Comparison of ENCODE assay signal across 20 cellular contexts in the genomic region with DNA sequence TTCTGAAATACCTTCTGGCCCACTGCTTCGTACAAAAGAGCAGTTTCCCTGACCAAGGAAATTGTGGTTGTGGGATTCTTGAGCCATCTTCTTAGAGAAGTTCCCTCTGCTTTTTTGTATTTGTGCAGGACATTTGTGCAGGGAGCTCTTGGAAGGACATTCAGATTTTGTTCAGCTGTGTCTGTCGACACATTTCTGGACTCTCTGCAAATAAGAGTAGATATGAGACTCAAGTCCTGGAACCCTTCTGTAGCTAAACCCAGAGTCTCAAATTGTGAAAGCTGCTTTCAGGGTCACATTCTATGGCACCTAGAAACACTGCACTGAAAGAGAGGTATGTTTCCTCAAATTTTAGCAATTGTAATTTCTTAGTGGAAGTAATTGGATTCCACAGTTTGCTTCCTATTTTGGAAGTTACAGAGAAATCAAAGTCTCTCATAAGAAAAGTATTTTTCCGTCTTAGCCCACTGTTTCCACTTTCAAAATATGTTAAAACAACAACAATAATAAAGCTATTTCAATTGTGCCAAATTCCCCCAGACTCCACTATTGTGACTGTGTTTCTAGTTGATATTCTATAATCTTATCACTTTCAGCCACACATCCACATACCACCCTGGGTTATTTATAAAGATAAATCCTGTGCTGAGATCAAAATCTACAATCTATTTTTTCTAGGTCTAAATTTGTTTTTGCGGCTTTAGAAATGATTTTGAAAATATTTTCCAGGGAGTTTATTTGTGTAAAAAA.
A peak's percentile ranks its signal among the peaks of the same experiment; 100 is the strongest.
DNase-seq lines count a peak whose midpoint lies in the region; ATAC-seq and TF ChIP-seq lines count a peak whose summit lies in the region.
"Had no signal": no experiment of that assay in that cellular context is flagged by ENCODE, and none has a peak within 500 bp of the region (broad histone marks: within the 10 kb centered on the region; RNA-seq: fewer than 3 reads in every experiment).

No MANE protein-coding gene starts in this region.

- H3K4me1 ChIP-seq in gastroesophageal sphincter (peaks cover 10 to 39% (median 11%) of the 10 kb centered on the region in 3 donors), right cardiac atrium (ENCODE audit: control insufficient read depth, insufficient read depth, low read length) (peaks cover 10% of the 10 kb centered on the region)
- H3K4me1 ChIP-seq: BLaER1 treated with 17β-estradiol and CSF1 and Interleukin-3, amounts not matched to agents 10 nM and 100 nM had no signal

- TF ChIP-seq POLR2A in gastroesophageal sphincter (IDR thresholded peaks at IDR 0.05) = no peak

- H3K4me3 Mint-ChIP-seq in progenitor cell of endocrine pancreas (ENCODE audit: low read depth) = no peak overlapping the region
- H3K4me3 Mint-ChIP-seq: CD4-positive, alpha-beta memory T cell had no signal

- no peak overlapping the region for H3K4me3 ChIP-seq in gastroesophageal sphincter
- H3K4me3 ChIP-seq in right cardiac atrium (ENCODE audit: low read length) = no peak overlapping the region
- H3K4me3 ChIP-seq: BLaER1 treated with 17β-estradiol and CSF1 and Interleukin-3, amounts not matched to agents 10 nM and 100 nM; MG63 had no signal

- ATAC-seq in Right ventricle myocardium inferior (peak; percentile 83), gastroesophageal sphincter (peak; percentile 52), right cardiac atrium (peak; percentile 38 to 83)

- H3K27me3 Mint-ChIP-seq in progenitor cell of endocrine pancreas = peaks cover 17% of the 10 kb centered on the region

- peaks cover 12% of the 10 kb centered on the region for H3K9me3 Mint-ChIP-seq in progenitor cell of endocrine pancreas (ENCODE audit: low read depth)

- H3K27me3 ChIP-seq in gastroesophageal sphincter (no peaks in the 10 kb centered on the region), right cardiac atrium (ENCODE audit: control insufficient read depth, insufficient read depth) (no peaks in the 10 kb centered on the region)
- H3K27me3 ChIP-seq: BLaER1 treated with 17β-estradiol and CSF1 and Interleukin-3, amounts not matched to agents 10 nM and 100 nM; MG63 had no signal

- WGBS in gastroesophageal sphincter (ENCODE audit: low coverage in 1 of 2), 2 donors = 46 to 65% methylated on average over 4 of the region's 4 CpGs
- 38% methylated on average over 4 of the region's 4 CpGs for WGBS in right cardiac atrium

- H3K27ac ChIP-seq in gastroesophageal sphincter (no peak overlapping the region), right cardiac atrium (ENCODE audit: low read length) (peak overlapping the region; percentile 31)
- H3K27ac ChIP-seq: BLaER1 treated with 17β-estradiol and CSF1 and Interleukin-3, amounts not matched to agents 10 nM and 100 nM had no signal

- peaks cover 0 to 18% (median 5%) of the 10 kb centered on the region in 3 donors for H3K9me3 ChIP-seq in gastroesophageal sphincter
- H3K9me3 ChIP-seq in right cardiac atrium (ENCODE audit: control insufficient read depth, low read length) = peaks cover 2% of the 10 kb centered on the region

- H3K36me3 ChIP-seq in gastroesophageal sphincter = no peaks in the 10 kb centered on the region
- H3K36me3 ChIP-seq: BLaER1 treated with 17β-estradiol and CSF1 and Interleukin-3, amounts not matched to agents 10 nM and 100 nM; MG63 had no signal

- TF ChIP-seq CTCF in gastroesophageal sphincter (IDR thresholded peaks at IDR 0.05) = no peak
- no peak for TF ChIP-seq CTCF in progenitor cell of endocrine pancreas (IDR thresholded peaks at IDR 0.05; ENCODE audit: unreplicated experiment)

- H3K27ac Mint-ChIP-seq in progenitor cell of endocrine pancreas = no peak overlapping the region
- H3K27ac Mint-ChIP-seq: CD4-positive, alpha-beta memory T cell had no signal

- intact Hi-C loops in Right ventricle myocardium inferior (cut with DNase I) = no loop called here
- intact Hi-C loops in cardiac septum (cut with DNase I) = loop anchor here (10.0 kb wide), 1 partner anchor 95 kb away; no protein-coding TSS in a partner anchor
- intact Hi-C loops in right cardiac atrium (cut with DNase I) = loop anchor here in 1 of 4 donors (10.0 kb wide), 1 partner anchor 95 kb away; no protein-coding TSS in a partner anchor

- no peak for TF ChIP-seq EP300 in gastroesophageal sphincter (IDR thresholded peaks at IDR 0.05)

- DNase-seq in Right ventricle myocardium inferior (ENCODE audit: missing footprints) (no peak), cardiac septum (ENCODE audit: low spot score) (no peak), right cardiac atrium (no peak), SW480 (ENCODE audit: low spot score) (no peak), progenitor cell of endocrine pancreas (ENCODE audit: low spot score, unreplicated experiment) (no peak), COLO829 (ENCODE audit: low spot score) (no peak)
- DNase-seq: 8988T; CD4-positive, alpha-beta memory T cell; DND-41; H7; Kasumi-1; MG63; NCI-H1417; NCI-H1694 treated with DMSO at 0.1 percent for 48 hours; NCI-H446; NCI-H526; OCI-M1; SHP77 had no signal

- no peaks in the 10 kb centered on the region for H3K4me1 Mint-ChIP-seq in progenitor cell of endocrine pancreas (ENCODE audit: low read depth)

- no peaks in the 10 kb centered on the region for H3K36me3 Mint-ChIP-seq in progenitor cell of endocrine pancreas (ENCODE audit: insufficient read depth)
